Comparison of ENCODE assay signal across 32 cellular contexts in the genomic region with DNA sequence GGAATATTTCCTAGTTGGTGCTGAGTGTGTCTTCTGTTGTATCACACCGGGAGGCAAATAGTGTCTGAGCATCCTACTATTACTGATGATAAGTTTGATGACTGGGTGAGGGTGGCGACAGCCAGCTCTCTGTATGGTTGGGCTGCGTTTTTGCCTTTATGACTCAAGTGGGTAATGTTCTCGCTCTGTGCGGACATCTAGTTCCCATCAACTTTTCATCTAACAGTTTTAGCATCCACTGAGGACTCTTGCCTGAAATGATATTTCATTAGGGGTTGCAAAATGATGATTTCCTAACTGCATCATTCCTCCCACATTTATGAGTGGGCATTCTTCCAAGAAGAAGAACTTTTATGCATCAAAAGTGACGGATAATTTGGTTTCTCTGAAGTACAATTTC. TPM values are rescaled to one million over a fixed set of nuclear protein-coding genes. Genes with fewer than 3 reads are reported as not detected.
DNase-seq lines count a peak whose midpoint lies in the region; ATAC-seq and TF ChIP-seq lines count a peak whose summit lies in the region.
"Had no signal": no experiment of that assay in that cellular context is flagged by ENCODE, and none has a peak within 500 bp of the region (broad histone marks: within the 10 kb centered on the region; RNA-seq: fewer than 3 reads in every experiment).

No MANE protein-coding gene starts in this region.

- H3K27ac ChIP-seq in heart left ventricle (peak overlapping the region in 1 of 12 donors; percentile 59), vagina (peak overlapping the region; percentile 71)
- H3K27ac ChIP-seq: dorsolateral prefrontal cortex, WERI-Rb-1 had no signal

- WGBS in heart left ventricle, 4 donors = 60 to 64% (median 61%) methylated on average over 6 of the region's 6 CpGs

- H3K4me1 ChIP-seq in heart left ventricle = peaks cover 0 to 39% (median 8%) of the 10 kb centered on the region in 12 donors
- peaks cover 42% of the 10 kb centered on the region for H3K4me1 ChIP-seq in vagina

- TF ChIP-seq CTCF in heart left ventricle (IDR thresholded peaks at IDR 0.05) (no peak), foreskin fibroblast (IDR thresholded peaks at IDR 0.05; ENCODE audit: low read depth, low read length) (no peak), vagina (IDR thresholded peaks at IDR 0.05) (no peak)

- TF ChIP-seq POLR2A in heart left ventricle (IDR thresholded peaks at IDR 0.05) = no peak
- no peak for TF ChIP-seq POLR2A in vagina (IDR thresholded peaks at IDR 0.05)

- no peak for ATAC-seq in heart left ventricle
- ATAC-seq in Right ventricle myocardium inferior = no peak
- ATAC-seq in GM18870 (IDR thresholded peaks at IDR 0.05; ENCODE audit: unreplicated experiment) = no peak
- ATAC-seq: PC-3; stimulated activated naive B cell treated with anti-CD40 and anti-IgM and Interleukin-4, amounts not matched to agents 10 μg/mL and 1 μg/mL and 100 μg/mL, for 72 hours had no signal

- no peaks in the 10 kb centered on the region for H3K36me3 ChIP-seq in heart left ventricle
- no peaks in the 10 kb centered on the region for H3K36me3 ChIP-seq in vagina
- H3K36me3 ChIP-seq: WERI-Rb-1 had no signal

- H3K9me3 ChIP-seq in heart left ventricle (no peaks in the 10 kb centered on the region), vagina (no peaks in the 10 kb centered on the region)

- H3K27me3 ChIP-seq in heart left ventricle (peaks cover 0 to 23% (median 2%) of the 10 kb centered on the region in 9 donors), vagina (no peaks in the 10 kb centered on the region)

- DNase-seq in heart left ventricle = peak in 3 of 5 donors; percentile 10 to 22 (median 12)
- no peak for DNase-seq in Right ventricle myocardium inferior (ENCODE audit: missing footprints)
- DNase-seq in foreskin fibroblast = peak; percentile 34 to 49
- DNase-seq in posterior vena cava (ENCODE audit: low spot score) = peak; percentile 83
- no peak for DNase-seq in vagina (ENCODE audit: extremely low spot score in 2 of 2)
- DNase-seq in NCI-H2081 treated with DMSO at 0.1 percent for 48 hours (lab: John Stamatoyannopoulos, UW) = no peak
- DNase-seq in SKM-1 treated with dmso at 0.1 percent for 144 hours (lab: John Stamatoyannopoulos, UW; ENCODE audit: unreplicated experiment) = no peak
- DNase-seq: 8988T; activated CD4-positive, alpha-beta T cell treated with anti-CD3 and anti-CD28 coated beads, Interleukin-2, amount 10 ng/mL, durations not matched to agents 24 days and 14 days; activated effector memory CD4-positive, alpha-beta T cell treated with anti-CD3 and anti-CD28 coated beads, Interleukin-2, amount 50 U/mL, for 16 hours; activated naive CD8-positive, alpha-beta T cell treated with anti-CD3 and anti-CD28 coated beads for 36 hours; activated T-cell treated with anti-CD3 and anti-CD28 coated beads, Interleukin-2, amount 50 U/mL, for 1 hour; AML-193; CD4-positive, alpha-beta T cell; cerebellar nuclear complex; EL; left cardiac atrium; naive B cell; NCI-H1048; NCI-H187; NCI-H2171 treated with DMSO at 0.1 percent for 48 hours; NCI-H526; NK-92 treated with Interleukin-12 subunit alpha and Interleukin-12 subunit beta, amount 100 ng/mL, for 24 hours; PC-3; retina; SHP77; stimulated activated naive B cell treated with anti-CD40 and anti-IgM and Interleukin-4, amounts not matched to agents 10 μg/mL and 1 μg/mL and 100 μg/mL, for 72 hours; T-helper 9 cell; WERI-Rb-1 had no signal

- intact Hi-C loops in heart left ventricle (cut with DNase I) = no loop called here
- intact Hi-C loops in Right ventricle myocardium inferior (cut with DNase I) = no loop called here
- intact Hi-C loops in posterior vena cava (cut with DNase I) = no loop called here
- intact Hi-C loops in vagina (cut with DNase I) = loop anchor here (1.0 to 5.0 kb wide), 2 partner anchors 8 to 35 kb away; no protein-coding TSS in a partner anchor

- no peak overlapping the region for H3K4me3 ChIP-seq in heart left ventricle
- no peak overlapping the region for H3K4me3 ChIP-seq in foreskin fibroblast (ENCODE audit: low read depth in 1 of 2, low read length in 2 of 2)
- H3K4me3 ChIP-seq in vagina = no peak overlapping the region
- H3K4me3 ChIP-seq: dorsolateral prefrontal cortex had no signal

RNA-seq across cellular contexts. Expression of a gene that starts 26.5 kb away (rescaled TPM):
- total RNA-seq in heart left ventricle (10 to 100 TPM in 1 of 9 donors, 1 to 10 TPM in 8; 2.3 to 10.4 (median 3.8) TPM), Right ventricle myocardium inferior (5.7 TPM), posterior vena cava (100 to 1,000 TPM in 1 of 2 donors, 10 to 100 TPM in 1; 98.8 to 224 TPM), vagina (5.2 TPM)
- polyA plus RNA-seq in heart left ventricle = 1 to 10 TPM; 4.3 to 4.4 TPM
- total RNA-seq: activated CD4-positive, alpha-beta T cell treated with anti-CD3 and anti-CD28 coated beads, Interleukin-2, amount 10 ng/mL, durations not matched to agents 24 days and 14 days; activated CD8-positive, alpha-beta memory T cell treated with anti-CD3 and anti-CD28 coated beads for 36 hours; activated naive CD8-positive, alpha-beta T cell treated with anti-CD3 and anti-CD28 coated beads for 36 hours; CD4-positive, alpha-beta T cell had no signal

Comparison
In these comparisons a context has a peak if more than half of its experiments do, and no peak if none do; other contexts are left out.
1. DNase-seq: peak in heart left ventricle (3 of 5), foreskin fibroblast (2 of 2) and posterior vena cava (single experiment); none in Right ventricle myocardium inferior (single experiment), vagina (0 of 2), NCI-H2081 treated with DMSO at 0.1 percent for 48 hours (single experiment) and SKM-1 treated with dmso at 0.1 percent for 144 hours (single experiment).
2. RNA of a gene that starts 26.5 kb away (total RNA-seq): 98.8 to 224 TPM in posterior vena cava; 5.7 TPM in Right ventricle myocardium inferior (single experiment), 5.2 TPM in vagina (single experiment) and 2.3 to 10.4 TPM in heart left ventricle; every median in the first group is over 4 times any median in the second.